Comparison of ENCODE assay signal across 23 cellular contexts in the genomic region with DNA sequence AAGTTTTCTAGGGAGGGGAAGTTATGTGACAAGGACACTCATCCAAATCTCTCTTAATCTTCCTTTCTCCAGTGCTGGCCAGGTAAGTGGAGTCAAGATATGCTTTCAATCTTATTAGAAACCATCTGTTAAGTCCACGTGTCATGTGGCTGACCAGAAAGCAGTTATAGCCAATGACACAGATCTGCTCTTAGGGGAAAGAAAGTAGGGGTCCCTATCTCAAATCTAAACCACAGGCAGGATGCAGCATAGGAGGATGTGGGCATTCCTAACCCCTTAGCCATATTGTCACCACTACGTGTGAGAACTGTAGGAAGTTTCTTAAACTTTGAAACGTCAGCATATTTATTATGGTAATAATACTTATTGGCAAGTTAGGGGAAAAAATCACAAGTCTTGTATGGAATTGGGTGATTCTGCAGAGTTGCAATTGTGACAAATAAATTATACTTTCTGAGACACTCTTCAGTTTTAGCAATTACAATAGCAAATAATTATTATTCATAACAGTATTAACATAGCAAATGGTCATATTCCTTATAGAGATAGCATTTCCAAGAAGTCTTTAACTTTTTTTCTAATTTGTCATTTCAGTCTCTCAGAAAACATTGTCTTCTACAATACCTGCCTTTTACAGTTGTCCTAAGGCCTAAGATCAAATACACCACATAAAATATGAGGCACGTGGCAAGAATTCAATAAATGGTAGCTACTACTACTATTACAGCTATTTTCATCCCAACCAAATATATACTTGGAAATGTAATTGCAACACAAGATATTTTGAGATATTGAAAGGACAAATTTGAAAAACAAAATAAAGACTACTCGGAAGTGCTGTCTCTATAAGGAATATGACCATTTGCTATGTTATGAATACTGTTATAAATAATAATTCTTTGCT.
A peak's percentile ranks its signal among the peaks of the same experiment; 100 is the strongest.
DNase-seq lines count a peak whose midpoint lies in the region; ATAC-seq, FAIRE-seq and TF ChIP-seq lines count a peak whose summit lies in the region.
"Had no signal": no experiment of that assay in that cellular context is flagged by ENCODE, and none has a peak within 500 bp of the region (broad histone marks: within the 10 kb centered on the region; RNA-seq: fewer than 3 reads in every experiment).

No MANE protein-coding gene starts in this region.

- no peaks in the 10 kb centered on the region for H3K9me3 Mint-ChIP-seq in chondrocyte (ENCODE audit: low read depth)
- H3K9me3 Mint-ChIP-seq: activated naive CD8-positive, alpha-beta T cell treated with anti-CD3 and anti-CD28 coated beads for 36 hours; CD8-positive, alpha-beta T cell; endodermal cell; naive thymus-derived CD8-positive, alpha-beta T cell had no signal

- H3K36me3 Mint-ChIP-seq in chondrocyte (ENCODE audit: low read depth), result no peaks in the 10 kb centered on the region
- H3K36me3 Mint-ChIP-seq: activated naive CD8-positive, alpha-beta T cell treated with anti-CD3 and anti-CD28 coated beads for 36 hours; CD8-positive, alpha-beta T cell; naive thymus-derived CD8-positive, alpha-beta T cell had no signal

- no peaks in the 10 kb centered on the region for H3K36me3 ChIP-seq in K562 (ENCODE audit: control insufficient read depth, insufficient read depth, low read length)
- no peaks in the 10 kb centered on the region for H3K36me3 ChIP-seq in trophoblast cell (ENCODE audit: control insufficient read depth in 1 of 2, insufficient read depth in 2 of 2, low read length in 2 of 2)
- no peaks in the 10 kb centered on the region for H3K36me3 ChIP-seq in effector memory CD4-positive, alpha-beta T cell (ENCODE audit: control insufficient read depth, insufficient read depth, low read length)
- H3K36me3 ChIP-seq: tibial nerve had no signal

- H3K9ac ChIP-seq in K562 (ENCODE audit: insufficient read depth in 1 of 2, low read depth in 2 of 2, low read length in 2 of 2) (no peak overlapping the region), trophoblast cell (ENCODE audit: low read length) (no peak overlapping the region)

- intact Hi-C loops in K562 (cut with micrococcal nuclease), result no loop called here

- peaks cover 8% of the 10 kb centered on the region for H3K4me1 Mint-ChIP-seq in chondrocyte (ENCODE audit: low read depth)

- CTCF ChIA-PET in K562 (lab: Yijun Ruan, JAX; ENCODE audit: low intra/inter-chr PET ratio), result no interaction called here

- POLR2A ChIA-PET in K562 (lab: Yijun Ruan, JAX), result no interaction called here

- H2BK5ac ChIP-seq in trophoblast cell (ENCODE audit: low read depth, low read length, poor library complexity), result no peak overlapping the region

- in situ Hi-C loops in K562 (cut with MboI), result no loop called here

- H3K14ac ChIP-seq in trophoblast cell (ENCODE audit: low read length), result no peak overlapping the region

- no peak overlapping the region for H3K4ac ChIP-seq in trophoblast cell (ENCODE audit: low read depth, low read length)

- H2BK12ac ChIP-seq in trophoblast cell (ENCODE audit: low read length), result no peak overlapping the region

- 1% methylated on average over 5 of the region's 5 CpGs for WGBS in K562 (ENCODE audit: insufficient coverage, low coverage, missing lambda C conversion rate)
- no CpG with 5 or more reads among the region's 5 CpGs for WGBS in trophoblast cell (ENCODE audit: extremely low coverage, insufficient coverage, insufficient read length)

- H3K23ac ChIP-seq in trophoblast cell (ENCODE audit: low read length), result peak overlapping the region; percentile 10

- H4K20me1 ChIP-seq in K562 (replicated peaks; ENCODE audit: control insufficient read depth, insufficient read depth, low read length), result no peaks in the 10 kb centered on the region

- TF ChIP-seq EP300 in K562 (IDR thresholded peaks at IDR 0.05; ENCODE audit: low read length), result no peak

- H3K4me1 ChIP-seq in K562 (replicated peaks in 1 of 2; ENCODE audit: control insufficient read depth in 2 of 2, insufficient read depth in 2 of 2, low read length in 2 of 2), result no peaks in the 10 kb centered on the region
- no peaks in the 10 kb centered on the region for H3K4me1 ChIP-seq in trophoblast cell (ENCODE audit: control insufficient read depth in 1 of 2, insufficient read depth in 2 of 2, low read length in 2 of 2)
- H3K4me1 ChIP-seq in effector memory CD4-positive, alpha-beta T cell (ENCODE audit: control insufficient read depth, insufficient read depth, low read length, poor library complexity, severe bottlenecking), result no peaks in the 10 kb centered on the region

- H3K4me2 ChIP-seq in K562 (ENCODE audit: insufficient read depth, low read length) (no peak overlapping the region), trophoblast cell (ENCODE audit: low read length) (no peak overlapping the region)

- H4K91ac ChIP-seq in trophoblast cell (ENCODE audit: low read depth, low read length), result no peak overlapping the region

- H3K79me2 ChIP-seq in K562 (ENCODE audit: control insufficient read depth, insufficient read depth, low read length) (no peaks in the 10 kb centered on the region), trophoblast cell (ENCODE audit: control insufficient read depth, insufficient read depth, low read length, poor library complexity) (no peaks in the 10 kb centered on the region)

- H3K9me1 ChIP-seq in K562 (ENCODE audit: control insufficient read depth, insufficient read depth, low read length), result no peaks in the 10 kb centered on the region

- BruUV-seq in K562 (replicated peaks; lab: Mats Ljungman, UMichigan), result no TSS peak

- no peaks in the 10 kb centered on the region for H3K79me1 ChIP-seq in trophoblast cell (ENCODE audit: low read length)

- peak; percentile 75 for DNase-seq in GF-D8 (lab: John Stamatoyannopoulos, UW)
- DNase-seq in NCI-H82 treated with DMSO at 0.1 percent for 48 hours (lab: John Stamatoyannopoulos, UW; ENCODE audit: unreplicated experiment), result peak; percentile 49
- DNase-seq in K562 (ENCODE audit: extremely low read depth in 1 of 4, low spot score in 3 of 4), result no peak
- peak; percentile 40 to 60 for DNase-seq in trophoblast cell
- no peak for DNase-seq in effector memory CD4-positive, alpha-beta T cell
- no peak for DNase-seq in activated CD8-positive, alpha-beta memory T cell treated with anti-CD3 and anti-CD28 coated beads for 24 hours
- DNase-seq in chondrocyte (ENCODE audit: low spot score), result no peak
- no peak for DNase-seq in NCI-H2029 (lab: John Stamatoyannopoulos, UW)
- DNase-seq: activated CD4-positive, alpha-beta T cell treated with anti-CD3 and anti-CD28 coated beads for 36 hours; activated naive CD8-positive, alpha-beta T cell treated with anti-CD3 and anti-CD28 coated beads for 36 hours; CD8-positive, alpha-beta T cell; endodermal cell; left colon; naive thymus-derived CD8-positive, alpha-beta T cell; NCI-H187 treated with DMSO at 0.1 percent for 48 hours; NCI-H226; posterior cingulate gyrus; RPMI8226; stimulated activated CD4-positive, alpha-beta T cell treated with anti-CD3 and anti-CD28 coated beads, Interleukin-2, amount 100 ng/mL, for 24 hours; stimulated activated naive CD4-positive, alpha-beta T cell treated with Interleukin-2 at 50 U/mL for 16 hours; T-helper 9 cell had no signal

- TF ChIP-seq RAD21 in K562 (CRISPR knock-in tag; conservative IDR thresholded peaks at IDR 0.05 in 1 of 2, IDR thresholded peaks at IDR 0.05 in 1 of 2), result no peak

- H2AFZ ChIP-seq in K562 (ENCODE audit: low read depth, low read length), result no peak overlapping the region
- H2AFZ ChIP-seq in trophoblast cell (ENCODE audit: insufficient read depth, low read length, poor library complexity), result no peak overlapping the region

- no peak overlapping the region for H3K4me3 ChIP-seq in K562
- no peak overlapping the region for H3K4me3 ChIP-seq in trophoblast cell (ENCODE audit: low read depth, low read length)
- no peak overlapping the region for H3K4me3 ChIP-seq in effector memory CD4-positive, alpha-beta T cell (ENCODE audit: insufficient read depth, low read depth, low read length, poor library complexity, severe bottlenecking)
- H3K4me3 ChIP-seq: tibial nerve had no signal

- FAIRE-seq in K562 (lab: Jason Lieb, UNC), result no peak

- H3K4me3 Mint-ChIP-seq in chondrocyte (ENCODE audit: unreplicated experiment), result no peak overlapping the region
- H3K4me3 Mint-ChIP-seq: activated CD4-positive, alpha-beta T cell treated with anti-CD3 and anti-CD28 coated beads for 36 hours; activated naive CD8-positive, alpha-beta T cell treated with anti-CD3 and anti-CD28 coated beads for 36 hours; CD8-positive, alpha-beta T cell; endodermal cell; naive thymus-derived CD8-positive, alpha-beta T cell had no signal

- no peak overlapping the region for H2AK5ac ChIP-seq in trophoblast cell (ENCODE audit: low read length)

- H3K9me3 ChIP-seq in K562 (replicated peaks; ENCODE audit: control insufficient read depth, insufficient read depth, low read depth, low read length) (no peaks in the 10 kb centered on the region), trophoblast cell (ENCODE audit: insufficient read depth, low read depth, low read length) (no peaks in the 10 kb centered on the region)
- H3K9me3 ChIP-seq in effector memory CD4-positive, alpha-beta T cell (ENCODE audit: control insufficient read depth, low read length), result no peaks in the 10 kb centered on the region
- H3K9me3 ChIP-seq: tibial nerve had no signal

- no peaks in the 10 kb centered on the region for H3K27me3 Mint-ChIP-seq in chondrocyte (ENCODE audit: low read depth)
- H3K27me3 Mint-ChIP-seq: activated CD4-positive, alpha-beta T cell treated with anti-CD3 and anti-CD28 coated beads for 36 hours; activated naive CD8-positive, alpha-beta T cell treated with anti-CD3 and anti-CD28 coated beads for 36 hours had no signal

- H4K8ac ChIP-seq in trophoblast cell (ENCODE audit: low read depth, low read length), result no peak overlapping the region

- no peak overlapping the region for H3K27ac Mint-ChIP-seq in chondrocyte (ENCODE audit: unreplicated experiment)
- H3K27ac Mint-ChIP-seq: activated CD4-positive, alpha-beta T cell treated with anti-CD3 and anti-CD28 coated beads for 36 hours; activated naive CD8-positive, alpha-beta T cell treated with anti-CD3 and anti-CD28 coated beads for 36 hours; CD8-positive, alpha-beta T cell; endodermal cell; naive thymus-derived CD8-positive, alpha-beta T cell had no signal

- no peak for ATAC-seq in K562
- ATAC-seq: activated CD4-positive, alpha-beta T cell treated with anti-CD3 and anti-CD28 coated beads for 36 hours; CD8-positive, alpha-beta T cell; naive thymus-derived CD8-positive, alpha-beta T cell; SK-N-SH treated with all-trans-retinoic acid at 6 μM for 48 hours had no signal

- no peak for TF ChIP-seq POLR2A in K562 (conservative IDR thresholded peaks at IDR 0.05)

- no peaks in the 10 kb centered on the region for H3K27me3 ChIP-seq in K562 (ENCODE audit: control insufficient read depth in 2 of 2, insufficient read depth in 2 of 2, low read length in 2 of 2)
- H3K27me3 ChIP-seq in trophoblast cell (ENCODE audit: insufficient read depth, low read length), result no peaks in the 10 kb centered on the region
- H3K27me3 ChIP-seq in effector memory CD4-positive, alpha-beta T cell (replicated peaks; ENCODE audit: control insufficient read depth, insufficient read depth, low read length, poor library complexity, severe bottlenecking), result no peaks in the 10 kb centered on the region
- H3K27me3 ChIP-seq: tibial nerve had no signal

- TF ChIP-seq CTCF in K562 (IDR thresholded peaks at IDR 0.05 in 2 of 3, conservative IDR thresholded peaks at IDR 0.05 in 1 of 3; ENCODE audit: insufficient read depth in 2 of 3, low read depth in 1 of 3, low read length in 3 of 3) (no peak), chondrocyte (IDR thresholded peaks at IDR 0.05) (no peak)

- no peak overlapping the region for H2BK120ac ChIP-seq in trophoblast cell (ENCODE audit: insufficient read depth, low read length, poor library complexity)

- no peak overlapping the region for H4K12ac ChIP-seq in trophoblast cell (ENCODE audit: low read depth, low read length)

- H3K18ac ChIP-seq in trophoblast cell (ENCODE audit: low read length), result no peak overlapping the region

- H3K27ac ChIP-seq in K562 (ENCODE audit: extremely low read depth, low read depth, low read length) (no peak overlapping the region), trophoblast cell (ENCODE audit: low read depth, low read length) (no peak overlapping the region)
- no peak overlapping the region for H3K27ac ChIP-seq in effector memory CD4-positive, alpha-beta T cell (ENCODE audit: insufficient read depth, low read length, poor library complexity, severe bottlenecking)
- H3K27ac ChIP-seq: tibial nerve had no signal

Comparison
In these comparisons a context has a peak if more than half of its experiments do, and no peak if none do; other contexts are left out.
1. DNase-seq: peak in GF-D8 (single experiment), NCI-H82 treated with DMSO at 0.1 percent for 48 hours (single experiment) and trophoblast cell (2 of 2); none in K562 (0 of 4), effector memory CD4-positive, alpha-beta T cell (0 of 3), activated CD8-positive, alpha-beta memory T cell treated with anti-CD3 and anti-CD28 coated beads for 24 hours (single experiment), chondrocyte (single experiment) and NCI-H2029 (single experiment).